ENCODE assay signal across 11 cellular contexts in genomic region chr1:158011714-158012113, GRCh38. TPM values are rescaled to one million over a fixed set of nuclear protein-coding genes. Genes with fewer than 3 reads are reported as not detected.
DNase-seq lines count a peak whose midpoint lies in the region; ATAC-seq and TF ChIP-seq lines count a peak whose summit lies in the region.
"Had no signal": no experiment of that assay in that cellular context is flagged by ENCODE, and none has a peak within 500 bp of the region (broad histone marks: within the 10 kb centered on the region; RNA-seq: fewer than 3 reads in every experiment).

No MANE protein-coding gene starts in this region.

- H3K4me1 ChIP-seq in IMR-90 (ENCODE audit: control insufficient read depth, insufficient read depth, low read length) = peaks cover 70% of the 10 kb centered on the region
- peaks cover 52% of the 10 kb centered on the region for H3K4me1 ChIP-seq in mesendoderm (ENCODE audit: control insufficient read depth, low read depth, low read length)
- H3K4me1 ChIP-seq in suprapubic skin = peaks cover 70% of the 10 kb centered on the region
- H3K4me1 ChIP-seq in HAP-1 = peaks cover 82% of the 10 kb centered on the region

- peaks cover 2% of the 10 kb centered on the region for H3K36me3 Mint-ChIP-seq in chondrocyte (ENCODE audit: low read depth)
- H3K36me3 Mint-ChIP-seq in stimulated activated naive B cell treated with anti-CD40 and anti-IgM and Interleukin-4, amounts not matched to agents 10 μg/mL and 1 μg/mL and 100 μg/mL, for 72 hours = no peaks in the 10 kb centered on the region

- H3K27me3 ChIP-seq in IMR-90 (ENCODE audit: control insufficient read depth, insufficient read depth, low read length) (no peaks in the 10 kb centered on the region), mesendoderm (ENCODE audit: insufficient read depth, low read length, poor library complexity) (no peaks in the 10 kb centered on the region), suprapubic skin (no peaks in the 10 kb centered on the region), HAP-1 (ENCODE audit: low read depth) (no peaks in the 10 kb centered on the region)

- POLR2A ChIA-PET in IMR-90 (lab: Charles Lee; ENCODE audit: unreplicated experiment) = interaction anchor here (2.0 kb wide), 1 partner anchor 8 kb away, joined by 25 read pairs; no protein-coding TSS in a partner anchor

- H2BK15ac ChIP-seq in IMR-90 (ENCODE audit: low read depth, low read length) (peak overlapping the region; percentile 64; the same call in 2 of the 3 replicates), mesendoderm (replicated peaks; ENCODE audit: low read depth) (no peak overlapping the region)

- dilution Hi-C loops in IMR-90 (cut with HindIII; ENCODE audit: low sequenced_read_pairs, unreplicated experiment) = no loop called here

- H3K56ac ChIP-seq in IMR-90 (ENCODE audit: extremely low read depth, insufficient read depth, low read length) = peak overlapping the region; percentile 79
- peak overlapping the region; percentile 29 for H3K56ac ChIP-seq in mesendoderm (ENCODE audit: low read length)

- peaks cover 10% of the 10 kb centered on the region for H3K36me3 ChIP-seq in IMR-90 (ENCODE audit: control insufficient read depth, insufficient read depth, low read length)
- H3K36me3 ChIP-seq in mesendoderm (ENCODE audit: control insufficient read depth, insufficient read depth, low read length) = no peaks in the 10 kb centered on the region
- H3K36me3 ChIP-seq in suprapubic skin = no peaks in the 10 kb centered on the region
- peaks cover 8% of the 10 kb centered on the region; the same call in 1 of the 2 replicates for H3K36me3 ChIP-seq in HAP-1 (replicated peaks)

- CTCF ChIA-PET in IMR-90 (lab: Yijun Ruan, JAX) = interaction anchor here (0.6 to 1.9 kb wide), 4 partner anchors 10 to 24 kb away, joined by 3 to 9 read pairs (median 4); no protein-coding TSS in a partner anchor

- peak overlapping the region; percentile 48 for H4K5ac ChIP-seq in IMR-90 (ENCODE audit: low read depth, low read length)
- H4K5ac ChIP-seq in mesendoderm (ENCODE audit: low read length) = no peak overlapping the region

- H3K4me3 Mint-ChIP-seq in chondrocyte (ENCODE audit: unreplicated experiment) = peak overlapping the region; percentile 55
- H3K4me3 Mint-ChIP-seq in stimulated activated naive B cell treated with anti-CD40 and anti-IgM and Interleukin-4, amounts not matched to agents 10 μg/mL and 1 μg/mL and 100 μg/mL, for 72 hours = no peak overlapping the region

- H3K9me3 ChIP-seq in IMR-90 (ENCODE audit: control insufficient read depth, insufficient read depth, low read length) (no peaks in the 10 kb centered on the region), suprapubic skin (no peaks in the 10 kb centered on the region), HAP-1 (no peaks in the 10 kb centered on the region)

- H2BK5ac ChIP-seq in IMR-90 (ENCODE audit: low read depth, low read length, poor library complexity, severe bottlenecking) = peak overlapping the region; percentile 95
- no peak overlapping the region for H2BK5ac ChIP-seq in mesendoderm (ENCODE audit: low read length)

- peak overlapping the region; percentile 98 for H3K27ac Mint-ChIP-seq in chondrocyte (ENCODE audit: unreplicated experiment)
- no peak overlapping the region for H3K27ac Mint-ChIP-seq in stimulated activated naive B cell treated with anti-CD40 and anti-IgM and Interleukin-4, amounts not matched to agents 10 μg/mL and 1 μg/mL and 100 μg/mL, for 72 hours

- BruUV-seq in IMR-90 (replicated peaks; lab: Mats Ljungman, UMichigan) = no TSS peak

- peak overlapping the region; percentile 96 for H4K91ac ChIP-seq in IMR-90 (ENCODE audit: insufficient read depth, low read depth, low read length)

- H2BK20ac ChIP-seq in IMR-90 (ENCODE audit: low read depth, low read length) = peak overlapping the region; percentile 83

- peaks cover 53% of the 10 kb centered on the region for H3K79me2 ChIP-seq in mesendoderm (ENCODE audit: control insufficient read depth, insufficient read depth, low read length)

- H4K20me1 ChIP-seq in IMR-90 (ENCODE audit: insufficient read depth, low read length) = peaks cover 18% of the 10 kb centered on the region

- no peak for TF ChIP-seq EP300 in suprapubic skin (IDR thresholded peaks at IDR 0.05)

- ATAC-seq in IMR-90 (ENCODE audit: low read depth) (no peak), HG03378 (IDR thresholded peaks at IDR 0.05; ENCODE audit: unreplicated experiment) (no peak), GM19463 (IDR thresholded peaks at IDR 0.05; ENCODE audit: unreplicated experiment) (no peak)
- ATAC-seq in stimulated activated naive B cell treated with anti-CD40 and anti-IgM and Interleukin-4, amounts not matched to agents 10 μg/mL and 1 μg/mL and 100 μg/mL, for 72 hours (replicated peaks) = no peak
- ATAC-seq: activated CD4-positive, CD25-positive, alpha-beta regulatory T cell treated with anti-CD3 and anti-CD28 coated beads, Interleukin-2, amount 50 U/mL, for 24 hours had no signal

- no peak overlapping the region for H2AFZ ChIP-seq in IMR-90 (replicated peaks; ENCODE audit: low read length, poor library complexity)

- H3K9ac ChIP-seq in IMR-90 (ENCODE audit: low read depth, low read length) (peak overlapping the region; percentile 59), mesendoderm (ENCODE audit: low read length) (no peak overlapping the region)

- peak overlapping the region; percentile 77 for H3K14ac ChIP-seq in IMR-90 (replicated peaks; ENCODE audit: low read depth, low read length)

- peak overlapping the region; percentile 94 for H3K4ac ChIP-seq in IMR-90 (ENCODE audit: low read depth, low read length)
- H3K4ac ChIP-seq in mesendoderm (ENCODE audit: low read depth, low read length) = no peak overlapping the region

- H3K18ac ChIP-seq in IMR-90 (ENCODE audit: low read depth, low read length) (peak overlapping the region; percentile 67), mesendoderm (ENCODE audit: low read length) (peak overlapping the region; percentile 55)

- H2BK120ac ChIP-seq in IMR-90 (ENCODE audit: low read depth, low read length) = peak overlapping the region; percentile 95
- H2BK120ac ChIP-seq in mesendoderm (ENCODE audit: low read depth, low read length) = no peak overlapping the region

- H2AK9ac ChIP-seq in IMR-90 (replicated peaks; ENCODE audit: low read depth, low read length, poor library complexity) = peak overlapping the region; percentile 86

- TF ChIP-seq RAD21 in IMR-90 (IDR thresholded peaks at IDR 0.05; ENCODE audit: low read length) = no peak

- H3K4me3 ChIP-seq in IMR-90 (ENCODE audit: insufficient read depth, low read depth, low read length) (no peak overlapping the region), mesendoderm (ENCODE audit: low read length) (no peak overlapping the region), suprapubic skin (no peak overlapping the region), HAP-1 (no peak overlapping the region)

- H4K8ac ChIP-seq in IMR-90 (ENCODE audit: low read depth in 2 of 2, low read length in 2 of 2) (peak overlapping the region; percentile 80 to 96), mesendoderm (ENCODE audit: low read depth, low read length) (no peak overlapping the region)

- no peaks in the 10 kb centered on the region for H3K27me3 Mint-ChIP-seq in chondrocyte (ENCODE audit: low read depth)
- H3K27me3 Mint-ChIP-seq in stimulated activated naive B cell treated with anti-CD40 and anti-IgM and Interleukin-4, amounts not matched to agents 10 μg/mL and 1 μg/mL and 100 μg/mL, for 72 hours = peaks cover 39 to 57% of the 10 kb centered on the region in 2 donors

- TF ChIP-seq POLR2A in IMR-90 (IDR thresholded peaks at IDR 0.05; ENCODE audit: low read depth, low read length) (no peak), suprapubic skin (IDR thresholded peaks at IDR 0.05) (no peak)

- H3K4me2 ChIP-seq in IMR-90 (ENCODE audit: low read depth, low read length) = peak overlapping the region; percentile 48
- H3K4me2 ChIP-seq in mesendoderm (ENCODE audit: low read length) = no peak overlapping the region

- no CpG with 5 or more reads among the region's 5 CpGs for WGBS in IMR-90 (ENCODE audit: extremely low coverage in 2 of 2, insufficient read length in 1 of 2), 2 experiments
- WGBS in mesendoderm (ENCODE audit: extremely low coverage, insufficient coverage, low lambda C conversion rate) = no CpG with 5 or more reads among the region's 5 CpGs
- WGBS in suprapubic skin = 35% methylated on average over 5 of the region's 5 CpGs

- H2AK5ac ChIP-seq in IMR-90 (ENCODE audit: low read depth, low read length) (peak overlapping the region; percentile 88), mesendoderm (ENCODE audit: low read length) (peak overlapping the region; percentile 77)

- H3K23ac ChIP-seq in IMR-90 (ENCODE audit: low read depth, low read length) (peak overlapping the region; percentile 97), mesendoderm (ENCODE audit: low read length) (no peak overlapping the region)

- H3K4me1 Mint-ChIP-seq in chondrocyte (ENCODE audit: low read depth) = peaks cover 100% of the 10 kb centered on the region
- no peaks in the 10 kb centered on the region for H3K4me1 Mint-ChIP-seq in stimulated activated naive B cell treated with anti-CD40 and anti-IgM and Interleukin-4, amounts not matched to agents 10 μg/mL and 1 μg/mL and 100 μg/mL, for 72 hours

- peaks cover 30% of the 10 kb centered on the region for H3K9me1 ChIP-seq in IMR-90 (ENCODE audit: insufficient read depth, low read length)

- in situ Hi-C loops in IMR-90 (cut with MboI; ENCODE audit: low sequenced_read_pairs) = no loop called here
- in situ Hi-C loops in HAP-1 (cut with MboI; ENCODE audit: low sequenced_read_pairs) = no loop called here

- H3K27ac ChIP-seq in IMR-90 (ENCODE audit: insufficient read depth, low read length) (peak overlapping the region; percentile 96), mesendoderm (ENCODE audit: low read depth, low read length) (no peak overlapping the region), suprapubic skin (peak overlapping the region; percentile 87)

- intact Hi-C loops in IMR-90 (cut with micrococcal nuclease) = loop anchor here (1.0 kb wide), 1 partner anchor 8 kb away; no protein-coding TSS in a partner anchor

- DNase-seq in IMR-90 (peak; percentile 64), chondrocyte (ENCODE audit: low spot score) (no peak), mesendoderm (no peak), suprapubic skin (ENCODE audit: low spot score in 2 of 2) (no peak), HAP-1 (ENCODE audit: low spot score in 2 of 2) (no peak)
- no peak for DNase-seq in stimulated activated naive B cell treated with anti-CD40 and anti-IgM and Interleukin-4, amounts not matched to agents 10 μg/mL and 1 μg/mL and 100 μg/mL, for 72 hours
- DNase-seq: activated naive CD4-positive, alpha-beta T cell treated with Interleukin-2 at 50 U/mL for 16 hours; NCI-H1930 had no signal

- peaks cover 29 to 82% of the 10 kb centered on the region in 2 experiments for H3K79me1 ChIP-seq in IMR-90 (ENCODE audit: low read depth in 1 of 2, low read length in 2 of 2)
- peaks cover 21% of the 10 kb centered on the region for H3K79me1 ChIP-seq in mesendoderm (ENCODE audit: low read length)

- no peak for TF ChIP-seq CTCF in IMR-90 (conservative IDR thresholded peaks at IDR 0.05; ENCODE audit: low read depth, low read length)
- TF ChIP-seq CTCF in chondrocyte (IDR thresholded peaks at IDR 0.05) = no peak
- no peak for TF ChIP-seq CTCF in suprapubic skin (IDR thresholded peaks at IDR 0.05)

- no peaks in the 10 kb centered on the region for H3K9me3 Mint-ChIP-seq in chondrocyte (ENCODE audit: low read depth)
- no peaks in the 10 kb centered on the region for H3K9me3 Mint-ChIP-seq in stimulated activated naive B cell treated with anti-CD40 and anti-IgM and Interleukin-4, amounts not matched to agents 10 μg/mL and 1 μg/mL and 100 μg/mL, for 72 hours

RNA-seq across cellular contexts. Expression of gene KIRREL1, which starts 18.3 kb away (rescaled TPM):
- total RNA-seq in IMR-90 (2012; rRNA removed) (61.9 and 64.7 TPM in 2 replicates), chondrocyte (159 to 166 TPM (median 165 TPM) in 3 replicates), suprapubic skin (10 to 100 TPM; 12.5 to 18.9 (median 15.5) TPM)
- polyA plus RNA-seq in IMR-90 (2012; rRNA removed) = 58.1 and 64.6 TPM in 2 replicates
- polyA plus RNA-seq in IMR-90 (2012; cell fraction: cytosol; rRNA removed) = 38.9 and 51.3 TPM in 2 replicates
- polyA plus RNA-seq in IMR-90 (2012; cell fraction: nucleus; rRNA removed; ENCODE audit: low replicate concordance) = 85.2 and 89.7 TPM in 2 replicates
- 19.9 TPM for polyA plus RNA-seq in mesendoderm (2013, experiment 1 of 2)
- 19.5 TPM for polyA plus RNA-seq in mesendoderm (2013, experiment 2 of 2)
